Comparison of ENCODE assay signal across 14 cellular contexts in genomic region chr14:53946404-53947400, GRCh38. TPM values are rescaled to one million over a fixed set of nuclear protein-coding genes. Genes with fewer than 3 reads are reported as not detected.
DNase-seq lines count a peak whose midpoint lies in the region; TF ChIP-seq lines count a peak whose summit lies in the region.
"Had no signal": no experiment of that assay in that cellular context is flagged by ENCODE, and none has a peak within 500 bp of the region (broad histone marks: within the 10 kb centered on the region; RNA-seq: fewer than 3 reads in every experiment).

No MANE protein-coding gene starts in this region.

- H3K4me3 Mint-ChIP-seq in neural progenitor cell, result peak overlapping the region; percentile 79
- H3K4me3 Mint-ChIP-seq in CD14-positive monocyte, result peak overlapping the region in 1 of 2 donors; percentile 77
- H3K4me3 Mint-ChIP-seq: stimulated activated effector memory CD8-positive, alpha-beta T cell treated with anti-CD3 and anti-CD28 coated beads, Interleukin-12 subunit alpha, Interleukin-12 subunit beta, amount 100 ng/mL, for 72 hours had no signal

- H3K9me3 ChIP-seq in BE2C, result no peaks in the 10 kb centered on the region
- no peaks in the 10 kb centered on the region for H3K9me3 ChIP-seq in esophagus squamous epithelium
- no peaks in the 10 kb centered on the region for H3K9me3 ChIP-seq in neural progenitor cell (ENCODE audit: low read depth)
- H3K9me3 ChIP-seq: spleen had no signal

- H3K27me3 ChIP-seq in BE2C (peaks cover 70% of the 10 kb centered on the region), esophagus squamous epithelium (peaks cover 0 to 45% (median 0%) of the 10 kb centered on the region in 4 donors), neural progenitor cell (peaks cover 79% of the 10 kb centered on the region)
- H3K27me3 ChIP-seq: BLaER1 had no signal

- TF ChIP-seq CTCF in BE2C (IDR thresholded peaks at IDR 0.05; ENCODE audit: low read depth, low read length), result no peak
- TF ChIP-seq CTCF in esophagus squamous epithelium (IDR thresholded peaks at IDR 0.05), result no peak
- peak; percentile 21 for TF ChIP-seq CTCF in neural progenitor cell (IDR thresholded peaks at IDR 0.05)
- no peak for TF ChIP-seq CTCF in CD14-positive monocyte (IDR thresholded peaks at IDR 0.05)

- no peak overlapping the region for H3K9ac ChIP-seq in neural progenitor cell
- H3K9ac ChIP-seq: BLaER1 had no signal

- H3K4me1 ChIP-seq in BE2C (no peaks in the 10 kb centered on the region), esophagus squamous epithelium (peaks cover 0 to 10% (median 0%) of the 10 kb centered on the region in 3 donors), neural progenitor cell (peaks cover 62% of the 10 kb centered on the region)

- 33 to 56% methylated on average over 14 to 18 of the region's 75 CpGs for WGBS in esophagus squamous epithelium, 2 donors

- no peak overlapping the region for H2AFZ ChIP-seq in neural progenitor cell (replicated peaks)

- peaks cover 69% of the 10 kb centered on the region for H3K4me1 Mint-ChIP-seq in neural progenitor cell
- peaks cover 2% of the 10 kb centered on the region for H3K4me1 Mint-ChIP-seq in CD14-positive monocyte
- H3K4me1 Mint-ChIP-seq: stimulated activated effector memory CD8-positive, alpha-beta T cell treated with anti-CD3 and anti-CD28 coated beads, Interleukin-12 subunit alpha, Interleukin-12 subunit beta, amount 100 ng/mL, for 72 hours had no signal

- H3K4me3 ChIP-seq in BE2C (ENCODE audit: low read depth, low read length), result no peak overlapping the region
- H3K4me3 ChIP-seq in esophagus squamous epithelium, result peak overlapping the region; percentile 20 to 55 (median 34)
- H3K4me3 ChIP-seq in neural progenitor cell, result peak overlapping the region; percentile 47
- H3K4me3 ChIP-seq: BLaER1 had no signal

- TF ChIP-seq RAD21 in Ishikawa (IDR thresholded peaks at IDR 0.05; ENCODE audit: low read depth), result no peak

- H3F3A ChIP-seq in neural progenitor cell (ENCODE audit: low read depth), result peaks cover 40% of the 10 kb centered on the region

- H3K27ac Mint-ChIP-seq in neural progenitor cell (no peak overlapping the region), CD14-positive monocyte (no peak overlapping the region)
- H3K27ac Mint-ChIP-seq: stimulated activated effector memory CD8-positive, alpha-beta T cell treated with anti-CD3 and anti-CD28 coated beads, Interleukin-12 subunit alpha, Interleukin-12 subunit beta, amount 100 ng/mL, for 72 hours had no signal

- peaks cover 28% of the 10 kb centered on the region for H3K27me3 Mint-ChIP-seq in neural progenitor cell (ENCODE audit: insufficient read depth, low read depth)
- H3K27me3 Mint-ChIP-seq in CD14-positive monocyte (ENCODE audit: low read depth in 3 of 3), result peaks cover 59 to 72% (median 60%) of the 10 kb centered on the region in 3 donors

- intact Hi-C loops in esophagus squamous epithelium (cut with DNase I) (no loop called here), CD14-positive monocyte (cut with micrococcal nuclease) (no loop called here)

- peaks cover 23% of the 10 kb centered on the region for H3K36me3 Mint-ChIP-seq in neural progenitor cell
- H3K36me3 Mint-ChIP-seq in CD14-positive monocyte, result no peaks in the 10 kb centered on the region
- H3K36me3 Mint-ChIP-seq: stimulated activated effector memory CD8-positive, alpha-beta T cell treated with anti-CD3 and anti-CD28 coated beads, Interleukin-12 subunit alpha, Interleukin-12 subunit beta, amount 100 ng/mL, for 72 hours had no signal

- peaks cover 7% of the 10 kb centered on the region for H3K79me2 ChIP-seq in neural progenitor cell (ENCODE audit: low read depth)

- H3K27ac ChIP-seq in esophagus squamous epithelium (no peak overlapping the region), neural progenitor cell (no peak overlapping the region)
- H3K27ac ChIP-seq: BLaER1, spleen had no signal

- peak; percentile 16 for DNase-seq in BE2C
- DNase-seq in esophagus squamous epithelium (lab: John Stamatoyannopoulos, UW), result no peak
- DNase-seq in neural progenitor cell (ENCODE audit: low spot score), result peak; percentile 71
- DNase-seq in CD14-positive monocyte (ENCODE audit: low spot score), result no peak
- no peak for DNase-seq in NCI-H1694 treated with DMSO at 0.1 percent for 48 hours (lab: John Stamatoyannopoulos, UW)
- no peak for DNase-seq in DMS153 (lab: John Stamatoyannopoulos, UW)
- no peak for DNase-seq in RKO (ENCODE audit: low spot score)
- DNase-seq: activated gamma-delta T cell treated with Interleukin-2 at 50 U/mL for 16 hours, NCI-H2081, RPMI8226, spleen had no signal

- no peak for TF ChIP-seq POLR2A in esophagus squamous epithelium (IDR thresholded peaks at IDR 0.05)

- TF ChIP-seq EP300 in Ishikawa (IDR thresholded peaks at IDR 0.05; ENCODE audit: borderline replicate concordance), result no peak

- H3K36me3 ChIP-seq in BE2C, result no peaks in the 10 kb centered on the region
- peaks cover 0 to 17% (median 0%) of the 10 kb centered on the region in 3 donors for H3K36me3 ChIP-seq in esophagus squamous epithelium
- no peaks in the 10 kb centered on the region for H3K36me3 ChIP-seq in neural progenitor cell

- peak overlapping the region; percentile 86 for H3K4me2 ChIP-seq in neural progenitor cell

- H3K9me3 Mint-ChIP-seq in neural progenitor cell (no peaks in the 10 kb centered on the region), CD14-positive monocyte (peaks cover 0 to 13% (median 5%) of the 10 kb centered on the region in 7 donors)
- H3K9me3 Mint-ChIP-seq: stimulated activated effector memory CD8-positive, alpha-beta T cell treated with anti-CD3 and anti-CD28 coated beads, Interleukin-12 subunit alpha, Interleukin-12 subunit beta, amount 100 ng/mL, for 72 hours had no signal

- peaks cover 39% of the 10 kb centered on the region for H4K20me1 ChIP-seq in neural progenitor cell (ENCODE audit: low read depth)

TF ChIP-seq in Ishikawa, 13 proteins besides CTCF, POLR2A, EP300 and RAD21:
- TF ChIP-seq CEBPB (IDR thresholded peaks at IDR 0.05), result 0 out of 2 replicates have a peak, but pooled peaks have one; percentile 20
- no peak for TF ChIP-seq TEAD4 (IDR thresholded peaks at IDR 0.05)

RNA-seq across cellular contexts. Expression of gene BMP4, which starts 9.9 kb away (rescaled TPM):
- 0.51 TPM for polyA plus RNA-seq in BE2C (2012; ENCODE audit: insufficient read depth, insufficient read length, low read depth)
- 10 to 100 TPM in 2 of 4 donors, 1 to 10 TPM in 2; 1.5 to 24.8 (median 6.9) TPM for total RNA-seq in esophagus squamous epithelium
- 11.0 and 18.4 TPM in 2 replicates for total RNA-seq in neural progenitor cell (ENCODE audit: low replicate concordance)
- under 1 TPM in 1 of 2 donors, not detected in 1; 0.28 TPM for polyA plus RNA-seq in CD14-positive monocyte

Comparison
In these comparisons a context has a peak if more than half of its experiments do, and no peak if none do; other contexts are left out.
1. DNase-seq: peak in BE2C (single experiment) and neural progenitor cell (single experiment); none in esophagus squamous epithelium (single experiment), CD14-positive monocyte (single experiment), NCI-H1694 treated with DMSO at 0.1 percent for 48 hours (single experiment), DMS153 (single experiment) and RKO (single experiment).